ENCODE assay signal across 22 cellular contexts in genomic region chr16:73544266-73544665, GRCh38.
DNase-seq lines count a peak whose midpoint lies in the region; ATAC-seq, FAIRE-seq and TF ChIP-seq lines count a peak whose summit lies in the region.
"Had no signal": no experiment of that assay in that cellular context is flagged by ENCODE, and none has a peak within 500 bp of the region (broad histone marks: within the 10 kb centered on the region; RNA-seq: fewer than 3 reads in every experiment).

No MANE protein-coding gene starts in this region.

- no peak for ATAC-seq in A549
- ATAC-seq in HG02852 (IDR thresholded peaks at IDR 0.05; ENCODE audit: unreplicated experiment) = no peak
- ATAC-seq: CD8-positive, alpha-beta T cell; K562 had no signal

- H3K4me1 ChIP-seq in A549 = no peaks in the 10 kb centered on the region
- peaks cover 53% of the 10 kb centered on the region for H3K4me1 ChIP-seq in HUES64 (ENCODE audit: insufficient read depth, low read length)
- H3K4me1 ChIP-seq in fibroblast of lung (ENCODE audit: control insufficient read depth, extremely low read depth, insufficient read depth, low read length) = no peaks in the 10 kb centered on the region
- no peaks in the 10 kb centered on the region for H3K4me1 ChIP-seq in Peyer's patch
- H3K4me1 ChIP-seq: BLaER1 had no signal

- TF ChIP-seq CTCF in A549 (IDR thresholded peaks at IDR 0.05) (no peak), fibroblast of lung (conservative IDR thresholded peaks at IDR 0.05 in 1 of 2, IDR thresholded peaks at IDR 0.05 in 1 of 2; ENCODE audit: low read depth in 1 of 2, low read length in 2 of 2) (no peak), neural cell (IDR thresholded peaks at IDR 0.05; ENCODE audit: poor library complexity, severe bottlenecking) (no peak), Peyer's patch (IDR thresholded peaks at IDR 0.05) (no peak)

- H3K4me3 ChIP-seq in A549 (no peak overlapping the region), HUES64 (ENCODE audit: low read length) (peak overlapping the region; percentile 11; the same call in 1 of the 2 replicates), fibroblast of lung (replicated peaks in 1 of 4; ENCODE audit: control extremely low read depth in 1 of 4, insufficient read depth in 1 of 4, low read depth in 3 of 4, low read length in 4 of 4) (no peak overlapping the region), neural cell (ENCODE audit: low read length) (no peak overlapping the region), Peyer's patch (no peak overlapping the region)
- H3K4me3 ChIP-seq: BLaER1, K562 had no signal

- H3K79me2 ChIP-seq in fibroblast of lung (ENCODE audit: control insufficient read depth, insufficient read depth, low read length) (no peaks in the 10 kb centered on the region), neural cell (replicated peaks; ENCODE audit: insufficient read depth, low read length) (peaks cover 6% of the 10 kb centered on the region)

- WGBS in A549 (ENCODE audit: missing lambda C conversion rate) = 9% methylated on average over 11 of the region's 11 CpGs
- 56% methylated on average over 11 of the region's 11 CpGs for WGBS in HUES64

- no peaks in the 10 kb centered on the region for H3K9me2 ChIP-seq in neural cell (ENCODE audit: insufficient read depth, low read length)
- H3K9me2 ChIP-seq: SK-N-SH had no signal

- no peak overlapping the region for H3K9ac ChIP-seq in HUES64 (ENCODE audit: low read depth, low read length)
- H3K9ac ChIP-seq in fibroblast of lung (ENCODE audit: insufficient read depth, low read length) = no peak overlapping the region
- H3K9ac ChIP-seq in neural cell (ENCODE audit: low read length) = peak overlapping the region; percentile 74
- H3K9ac ChIP-seq: BLaER1, SK-N-SH had no signal

- no peaks in the 10 kb centered on the region for H3K27me3 ChIP-seq in HUES64 (ENCODE audit: insufficient read depth, low read length)
- H3K27me3 ChIP-seq in fibroblast of lung (ENCODE audit: control insufficient read depth, insufficient read depth, low read length) = no peaks in the 10 kb centered on the region
- H3K27me3 ChIP-seq in neural cell (ENCODE audit: insufficient read depth, low read depth, low read length) = no peaks in the 10 kb centered on the region
- peaks cover 0 to 6% of the 10 kb centered on the region in 2 donors for H3K27me3 ChIP-seq in Peyer's patch

- H3K4me2 ChIP-seq in A549 = no peak overlapping the region
- H3K4me2 ChIP-seq in fibroblast of lung (ENCODE audit: extremely low read depth, insufficient read depth, low read length) = peak overlapping the region; percentile 4
- no peak overlapping the region for H3K4me2 ChIP-seq in neural cell (ENCODE audit: low read length)
- H3K4me2 ChIP-seq: BLaER1, SK-N-SH had no signal

- TF ChIP-seq RAD21 in A549 (conservative IDR thresholded peaks at IDR 0.05 in 1 of 2, IDR thresholded peaks at IDR 0.05 in 1 of 2) (no peak), neural cell (conservative IDR thresholded peaks at IDR 0.05) (no peak)

- POLR2A ChIA-PET in A549 (lab: Yijun Ruan, JAX) = no interaction called here

- no peaks in the 10 kb centered on the region for H4K20me1 ChIP-seq in fibroblast of lung (ENCODE audit: control insufficient read depth, extremely low read depth, insufficient read depth, low read length)
- no peaks in the 10 kb centered on the region for H4K20me1 ChIP-seq in neural cell (ENCODE audit: insufficient read depth)
- H4K20me1 ChIP-seq: BLaER1 had no signal

- TF ChIP-seq POLR2A in A549 (IDR thresholded peaks at IDR 0.05; ENCODE audit: low read length) (no peak), Peyer's patch (IDR thresholded peaks at IDR 0.05) (no peak)

- H3K27ac ChIP-seq in A549 (no peak overlapping the region), HUES64 (ENCODE audit: low read depth, low read length) (no peak overlapping the region), fibroblast of lung (ENCODE audit: insufficient read depth, low read length) (no peak overlapping the region), neural cell (ENCODE audit: low read length) (peak overlapping the region; percentile 93), Peyer's patch (no peak overlapping the region)
- H3K27ac ChIP-seq: BLaER1 had no signal

- no peaks in the 10 kb centered on the region for H3F3A ChIP-seq in neural cell (ENCODE audit: insufficient read depth, low read length, poor library complexity, severe bottlenecking)

- CTCF ChIA-PET in A549 (lab: Yijun Ruan, JAX) = no interaction called here

- TF ChIP-seq EP300 in A549 (IDR thresholded peaks at IDR 0.05) = no peak
- no peak for TF ChIP-seq EP300 in neural cell (conservative IDR thresholded peaks at IDR 0.05; ENCODE audit: poor library complexity, severe bottlenecking)

- no peak for FAIRE-seq in A549 (lab: Jason Lieb, UNC)
- FAIRE-seq: A204.1, GM12892, K562 had no signal

- DNase-seq in A549 (ENCODE audit: low read depth in 1 of 2, low spot score in 1 of 2) (no peak), fibroblast of lung (ENCODE audit: low read depth in 2 of 2) (no peak), activated gamma-delta T cell (lab: John Stamatoyannopoulos, UW) (no peak), Peyer's patch (no peak), T-helper 9 cell (no peak)
- DNase-seq: Calu3; CD8-positive, alpha-beta T cell; HCEC 1CT; NCI-H1105; NCI-H2081; NCI-H2171 treated with DMSO at 0.1 percent for 48 hours; NCI-H748 treated with DMSO at 0.1 percent for 48 hours; NK-92 treated with Interleukin-12 subunit alpha and Interleukin-12 subunit beta, amount 100 ng/mL, for 24 hours; SHP77 treated with DMSO at 0.1 percent for 48 hours; SK-N-SH had no signal

- H2AFZ ChIP-seq in fibroblast of lung (ENCODE audit: low read length) (no peak overlapping the region), neural cell (ENCODE audit: low read depth, low read length) (peak overlapping the region; percentile 9)

- H3K9me3 ChIP-seq in A549 = no peaks in the 10 kb centered on the region
- H3K9me3 ChIP-seq in HUES64 (ENCODE audit: insufficient read depth, low read depth, low read length) = no peaks in the 10 kb centered on the region
- no peaks in the 10 kb centered on the region for H3K9me3 ChIP-seq in fibroblast of lung (ENCODE audit: control insufficient read depth, insufficient read depth, low read depth, low read length)
- H3K9me3 ChIP-seq in neural cell (ENCODE audit: low read length) = no peaks in the 10 kb centered on the region
- no peaks in the 10 kb centered on the region for H3K9me3 ChIP-seq in Peyer's patch
- H3K9me3 ChIP-seq: BLaER1, SK-N-SH had no signal

- H3K36me3 ChIP-seq in HUES64 (ENCODE audit: insufficient read depth, low read length) (no peaks in the 10 kb centered on the region), fibroblast of lung (ENCODE audit: control insufficient read depth, insufficient read depth, low read length) (no peaks in the 10 kb centered on the region), neural cell (ENCODE audit: insufficient read depth, low read length) (no peaks in the 10 kb centered on the region), Peyer's patch (no peaks in the 10 kb centered on the region)
- H3K36me3 ChIP-seq: BLaER1 had no signal

TF ChIP-seq in A549, 52 proteins besides CTCF, POLR2A, EP300 and RAD21:
- no peak for TF ChIP-seq PHF8 (IDR thresholded peaks at IDR 0.05; ENCODE audit: borderline replicate concordance, low read depth)
- no peak for TF ChIP-seq SREBF2 (IDR thresholded peaks at IDR 0.05)
- no peak for TF ChIP-seq BHLHE40 (IDR thresholded peaks at IDR 0.05; ENCODE audit: low read depth, low read length)
- peak; percentile 77; the same call in 1 of the 2 replicates for TF ChIP-seq CBX8 (IDR thresholded peaks at IDR 0.05)

TF ChIP-seq in neural cell, 6 proteins besides CTCF, POLR2A, EP300 and RAD21:
- TF ChIP-seq TAF1 (IDR thresholded peaks at IDR 0.05; ENCODE audit: low read depth) = no peak
- TF ChIP-seq POLR2AphosphoS5 (IDR thresholded peaks at IDR 0.05) = no peak
- no peak for TF ChIP-seq MXI1 (conservative IDR thresholded peaks at IDR 0.05; ENCODE audit: poor library complexity, severe bottlenecking)
- TF ChIP-seq SMC3 (conservative IDR thresholded peaks at IDR 0.05; ENCODE audit: poor library complexity) = no peak
- no peak for TF ChIP-seq EZH2 (IDR thresholded peaks at IDR 0.05; ENCODE audit: borderline replicate concordance, insufficient read depth, low read length, poor library complexity, severe bottlenecking)
- TF ChIP-seq, protein P1, sequence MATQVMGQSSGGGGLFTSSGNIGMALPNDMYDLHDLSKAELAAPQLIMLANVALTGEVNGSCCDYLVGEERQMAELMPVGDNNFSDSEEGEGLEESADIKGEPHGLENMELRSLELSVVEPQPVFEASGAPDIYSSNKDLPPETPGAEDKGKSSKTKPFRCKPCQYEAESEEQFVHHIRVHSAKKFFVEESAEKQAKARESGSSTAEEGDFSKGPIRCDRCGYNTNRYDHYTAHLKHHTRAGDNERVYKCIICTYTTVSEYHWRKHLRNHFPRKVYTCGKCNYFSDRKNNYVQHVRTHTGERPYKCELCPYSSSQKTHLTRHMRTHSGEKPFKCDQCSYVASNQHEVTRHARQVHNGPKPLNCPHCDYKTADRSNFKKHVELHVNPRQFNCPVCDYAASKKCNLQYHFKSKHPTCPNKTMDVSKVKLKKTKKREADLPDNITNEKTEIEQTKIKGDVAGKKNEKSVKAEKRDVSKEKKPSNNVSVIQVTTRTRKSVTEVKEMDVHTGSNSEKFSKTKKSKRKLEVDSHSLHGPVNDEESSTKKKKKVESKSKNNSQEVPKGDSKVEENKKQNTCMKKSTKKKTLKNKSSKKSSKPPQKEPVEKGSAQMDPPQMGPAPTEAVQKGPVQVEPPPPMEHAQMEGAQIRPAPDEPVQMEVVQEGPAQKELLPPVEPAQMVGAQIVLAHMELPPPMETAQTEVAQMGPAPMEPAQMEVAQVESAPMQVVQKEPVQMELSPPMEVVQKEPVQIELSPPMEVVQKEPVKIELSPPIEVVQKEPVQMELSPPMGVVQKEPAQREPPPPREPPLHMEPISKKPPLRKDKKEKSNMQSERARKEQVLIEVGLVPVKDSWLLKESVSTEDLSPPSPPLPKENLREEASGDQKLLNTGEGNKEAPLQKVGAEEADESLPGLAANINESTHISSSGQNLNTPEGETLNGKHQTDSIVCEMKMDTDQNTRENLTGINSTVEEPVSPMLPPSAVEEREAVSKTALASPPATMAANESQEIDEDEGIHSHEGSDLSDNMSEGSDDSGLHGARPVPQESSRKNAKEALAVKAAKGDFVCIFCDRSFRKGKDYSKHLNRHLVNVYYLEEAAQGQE (IDR thresholded peaks at IDR 0.05; ENCODE audit: borderline replicate concordance) = no peak
